12 cellular contexts compared by ENCODE assay signal in genomic region chr3:184756151-184756681, GRCh38. TPM values are rescaled to one million over a fixed set of nuclear protein-coding genes. Genes with fewer than 3 reads are reported as not detected.
A peak's percentile ranks its signal among the peaks of the same experiment; 100 is the strongest.
DNase-seq lines count a peak whose midpoint lies in the region; ATAC-seq, FAIRE-seq and TF ChIP-seq lines count a peak whose summit lies in the region.
"Had no signal": no experiment of that assay in that cellular context is flagged by ENCODE, and none has a peak within 500 bp of the region (broad histone marks: within the 10 kb centered on the region; RNA-seq: fewer than 3 reads in every experiment).

No MANE protein-coding gene starts in this region.

- peak overlapping the region; percentile 2 to 79 (median 32); a peak in 6 of 7 replicates for H3K27ac Mint-ChIP-seq in H9
- H3K27ac Mint-ChIP-seq in endothelial cell (ENCODE audit: unreplicated experiment): no peak overlapping the region
- H3K27ac Mint-ChIP-seq: activated CD4-positive, alpha-beta T cell treated with anti-CD3 and anti-CD28 coated beads for 36 hours; activated naive CD4-positive, alpha-beta T cell treated with anti-CD3 and anti-CD28 coated beads, Interleukin-2, amount 10 ng/mL, durations not matched to agents 7 days and 5 days had no signal

- FAIRE-seq in HepG2 (lab: Jason Lieb, UNC): no peak
- FAIRE-seq: endometrium had no signal

- TF ChIP-seq CTCF in H9 (conservative IDR thresholded peaks at IDR 0.05) (no peak), OCI-LY1 (IDR thresholded peaks at IDR 0.05; ENCODE audit: low read length) (no peak), fibroblast of lung (conservative IDR thresholded peaks at IDR 0.05 in 1 of 2, IDR thresholded peaks at IDR 0.05 in 1 of 2; ENCODE audit: low read depth in 1 of 2, low read length in 2 of 2) (no peak), endothelial cell (IDR thresholded peaks at IDR 0.05; ENCODE audit: unreplicated experiment) (no peak), HepG2 (CRISPR knock-in tag; IDR thresholded peaks at IDR 0.05) (no peak)

- H2AFZ ChIP-seq in H9 (ENCODE audit: low read length): no peak overlapping the region
- no peak overlapping the region for H2AFZ ChIP-seq in OCI-LY1 (ENCODE audit: low read length)
- no peak overlapping the region for H2AFZ ChIP-seq in fibroblast of lung (ENCODE audit: low read length)
- no peak overlapping the region for H2AFZ ChIP-seq in HepG2 (ENCODE audit: low read length)

- H4K91ac ChIP-seq in H9 (ENCODE audit: insufficient read length, low read depth, low read length): no peak overlapping the region

- TF ChIP-seq POLR2A in HepG2 (IDR thresholded peaks at IDR 0.05; ENCODE audit: insufficient read depth in 1 of 2, low read depth in 2 of 2, low read length in 2 of 2): no peak

- no peak overlapping the region for H2BK120ac ChIP-seq in H9 (ENCODE audit: low read depth, low read length, poor library complexity, severe bottlenecking)

- BruUV-seq in HepG2 (replicated peaks; lab: Mats Ljungman, UMichigan): no TSS peak

- H3K4me2 ChIP-seq in H9 (ENCODE audit: insufficient read depth, insufficient read length, low read length) (peak overlapping the region; percentile 11), OCI-LY1 (ENCODE audit: low read length) (peak overlapping the region; percentile 8; the same call in 1 of the 2 replicates), fibroblast of lung (ENCODE audit: extremely low read depth, insufficient read depth, low read length) (no peak overlapping the region), HepG2 (ENCODE audit: low read depth, low read length) (no peak overlapping the region)

- H4K5ac ChIP-seq in H9 (ENCODE audit: insufficient read length, low read depth, low read length): no peak overlapping the region

- H3K4me1 Mint-ChIP-seq in H9 (peaks cover 34 to 47% of the 10 kb centered on the region in 2 experiments), endothelial cell (ENCODE audit: unreplicated experiment) (peaks cover 8% of the 10 kb centered on the region)
- H3K4me1 Mint-ChIP-seq: activated naive CD4-positive, alpha-beta T cell treated with anti-CD3 and anti-CD28 coated beads, Interleukin-2, amount 10 ng/mL, durations not matched to agents 7 days and 5 days had no signal

- H3K27me3 ChIP-seq in H9 (ENCODE audit: insufficient read depth, low read length) (no peaks in the 10 kb centered on the region), OCI-LY1 (ENCODE audit: insufficient read depth, low read length) (no peaks in the 10 kb centered on the region), fibroblast of lung (ENCODE audit: control insufficient read depth, insufficient read depth, low read length) (no peaks in the 10 kb centered on the region), HepG2 (ENCODE audit: control insufficient read depth in 1 of 2, insufficient read depth in 2 of 2, low read length in 2 of 2) (peaks cover 2 to 19% of the 10 kb centered on the region in 2 experiments; a peak in 4 of 5 replicates)

- H3K4me1 ChIP-seq in H9 (ENCODE audit: insufficient read depth, low read length): peaks cover 10% of the 10 kb centered on the region; the same call in 1 of the 2 replicates
- H3K4me1 ChIP-seq in OCI-LY1 (ENCODE audit: insufficient read depth, low read length, severe bottlenecking): peaks cover 13% of the 10 kb centered on the region
- H3K4me1 ChIP-seq in fibroblast of lung (ENCODE audit: control insufficient read depth, extremely low read depth, insufficient read depth, low read length): peaks cover 5% of the 10 kb centered on the region
- peaks cover 10% of the 10 kb centered on the region for H3K4me1 ChIP-seq in HepG2 (ENCODE audit: insufficient read depth, low read length)

- H3K27me3 Mint-ChIP-seq in H9 (ENCODE audit: low read depth): peaks cover 10% of the 10 kb centered on the region
- peaks cover 12% of the 10 kb centered on the region for H3K27me3 Mint-ChIP-seq in endothelial cell (ENCODE audit: unreplicated experiment)
- H3K27me3 Mint-ChIP-seq: activated CD4-positive, alpha-beta T cell treated with anti-CD3 and anti-CD28 coated beads for 36 hours had no signal

- H2BK15ac ChIP-seq in H9 (ENCODE audit: low read depth, low read length): no peak overlapping the region

- no peaks in the 10 kb centered on the region for H3K23me2 ChIP-seq in H9 (ENCODE audit: insufficient read length, low read depth, low read length, poor library complexity, severe bottlenecking)

- H3K9ac ChIP-seq in H9 (ENCODE audit: extremely low read depth, insufficient read length, low read length) (no peak overlapping the region), OCI-LY1 (ENCODE audit: low read length) (no peak overlapping the region), fibroblast of lung (ENCODE audit: insufficient read depth, low read length) (no peak overlapping the region), HepG2 (ENCODE audit: insufficient read depth, low read depth, low read length) (no peak overlapping the region)

- H3K36me3 Mint-ChIP-seq in H9 (ENCODE audit: insufficient read depth in 1 of 3, low read depth in 3 of 3) (peaks cover 3 to 6% (median 3%) of the 10 kb centered on the region in 3 experiments; a peak in 4 of 7 replicates), endothelial cell (ENCODE audit: low read depth, unreplicated experiment) (no peaks in the 10 kb centered on the region)
- H3K36me3 Mint-ChIP-seq: activated naive CD4-positive, alpha-beta T cell treated with anti-CD3 and anti-CD28 coated beads, Interleukin-2, amount 10 ng/mL, durations not matched to agents 7 days and 5 days had no signal

- no peak overlapping the region for H3K56ac ChIP-seq in H9 (ENCODE audit: insufficient read length, low read depth, low read length)

- H3K9me3 ChIP-seq in H9 (ENCODE audit: control insufficient read depth, low read depth, low read length) (no peaks in the 10 kb centered on the region), OCI-LY1 (ENCODE audit: low read length) (no peaks in the 10 kb centered on the region), fibroblast of lung (ENCODE audit: control insufficient read depth, insufficient read depth, low read depth, low read length) (no peaks in the 10 kb centered on the region), HepG2 (ENCODE audit: low read length) (no peaks in the 10 kb centered on the region)

- H3K18ac ChIP-seq in H9 (ENCODE audit: insufficient read length, low read depth, low read length): no peak overlapping the region

- no peak overlapping the region for H4K8ac ChIP-seq in H9 (replicated peaks; ENCODE audit: insufficient read length, low read depth, low read length)

- CTCF ChIA-PET in HepG2 (lab: Yijun Ruan, JAX; ENCODE audit: low intra/inter-chr PET ratio, low total read pairs): no interaction called here

- H3K4me3 ChIP-seq in OCI-LY1 (ENCODE audit: low read depth, low read length, poor library complexity, severe bottlenecking): no peak overlapping the region
- no peak overlapping the region for H3K4me3 ChIP-seq in fibroblast of lung (replicated peaks in 1 of 4; ENCODE audit: control extremely low read depth in 1 of 4, insufficient read depth in 1 of 4, low read depth in 3 of 4, low read length in 4 of 4)
- H3K4me3 ChIP-seq in HepG2 (replicated peaks in 1 of 3; ENCODE audit: insufficient read depth in 1 of 3, low read depth in 2 of 3, low read length in 3 of 3): no peak overlapping the region

- H4K20me1 ChIP-seq in H9 (ENCODE audit: control insufficient read depth, insufficient read depth, insufficient read length) (peaks cover 2% of the 10 kb centered on the region), OCI-LY1 (ENCODE audit: insufficient read depth, low read length) (no peaks in the 10 kb centered on the region), fibroblast of lung (ENCODE audit: control insufficient read depth, extremely low read depth, insufficient read depth, low read length) (no peaks in the 10 kb centered on the region), HepG2 (ENCODE audit: insufficient read depth, low read length) (0 out of 2 replicates have a peak, but pooled peaks cover 2% of the 10 kb centered on the region)

- no CpG with 5 or more reads among the region's 6 CpGs for WGBS in H9 (ENCODE audit: extremely low coverage, insufficient read length, low lambda C conversion rate)
- WGBS in HepG2 (ENCODE audit: low lambda C conversion rate): 24% methylated on average over 6 of the region's 6 CpGs

- no peak overlapping the region for H3T11ph ChIP-seq in H9 (ENCODE audit: low read length)

- H3K79me2 ChIP-seq in H9 (ENCODE audit: insufficient read depth, low read length) (no peaks in the 10 kb centered on the region), OCI-LY1 (ENCODE audit: insufficient read depth, low read length) (no peaks in the 10 kb centered on the region), fibroblast of lung (ENCODE audit: control insufficient read depth, insufficient read depth, low read length) (no peaks in the 10 kb centered on the region), HepG2 (ENCODE audit: insufficient read depth, low read length) (no peaks in the 10 kb centered on the region)

- H3K79me1 ChIP-seq in H9 (ENCODE audit: insufficient read depth, low read depth, low read length, poor library complexity, severe bottlenecking): no peaks in the 10 kb centered on the region

- H3K9me2 ChIP-seq in OCI-LY1 (ENCODE audit: low read depth, low read length): no peaks in the 10 kb centered on the region

- H3K4me3 Mint-ChIP-seq in H9: peak overlapping the region in 1 of 2 experiments; percentile 1; a peak in 2 of 5 replicates
- no peak overlapping the region for H3K4me3 Mint-ChIP-seq in endothelial cell (ENCODE audit: unreplicated experiment)
- H3K4me3 Mint-ChIP-seq: activated CD4-positive, alpha-beta T cell treated with anti-CD3 and anti-CD28 coated beads for 36 hours; activated naive CD4-positive, alpha-beta T cell treated with anti-CD3 and anti-CD28 coated beads, Interleukin-2, amount 10 ng/mL, durations not matched to agents 7 days and 5 days had no signal

- H3F3A ChIP-seq in OCI-LY1 (ENCODE audit: insufficient read depth, low read length): no peaks in the 10 kb centered on the region

- no peak overlapping the region for H2AK5ac ChIP-seq in H9 (ENCODE audit: insufficient read length, low read length)

- no peak for TF ChIP-seq EP300 in HepG2 (IDR thresholded peaks at IDR 0.05; ENCODE audit: low read depth in 2 of 2, low read length in 2 of 2)
- TF ChIP-seq EP300 in HepG2 (CRISPR knock-in tag; IDR thresholded peaks at IDR 0.05; ENCODE audit: borderline replicate concordance): no peak

- H3K27ac ChIP-seq in H9 (ENCODE audit: insufficient read length, low read depth, low read length) (no peak overlapping the region), OCI-LY1 (ENCODE audit: low read depth, low read length, poor library complexity, severe bottlenecking) (peak overlapping the region; percentile 6), fibroblast of lung (ENCODE audit: insufficient read depth, low read length) (peak overlapping the region; percentile 22), HepG2 (ENCODE audit: extremely low read length, insufficient read depth, low read length) (no peak overlapping the region)

- intact Hi-C loops in sciatic nerve (cut with DNase I) (no loop called here), HepG2 (cut with micrococcal nuclease; ENCODE audit: unreplicated experiment) (no loop called here)

- H3K36me3 ChIP-seq in OCI-LY1 (ENCODE audit: insufficient read depth, low read length): no peaks in the 10 kb centered on the region
- H3K36me3 ChIP-seq in fibroblast of lung (ENCODE audit: control insufficient read depth, insufficient read depth, low read length): no peaks in the 10 kb centered on the region
- H3K36me3 ChIP-seq in HepG2 (replicated peaks in 1 of 2; ENCODE audit: control insufficient read depth in 1 of 2, insufficient read depth in 2 of 2, low read length in 2 of 2): no peaks in the 10 kb centered on the region

- no peak overlapping the region for H2BK5ac ChIP-seq in H9 (ENCODE audit: insufficient read length, low read length)

- TF ChIP-seq RAD21 in HepG2 (CRISPR knock-in tag; IDR thresholded peaks at IDR 0.05): no peak

- H3K14ac ChIP-seq in H9 (ENCODE audit: insufficient read depth, low read length): no peak overlapping the region

- H2BK12ac ChIP-seq in H9 (ENCODE audit: insufficient read length, low read depth, low read length): no peak overlapping the region

- no peak overlapping the region for H3K23ac ChIP-seq in H9 (ENCODE audit: insufficient read length, low read depth, low read length)

- no peak overlapping the region for H3K4ac ChIP-seq in H9 (ENCODE audit: low read depth, low read length)

- H2BK20ac ChIP-seq in H9 (ENCODE audit: low read depth, low read length, poor library complexity, severe bottlenecking): no peak overlapping the region

- ATAC-seq in sciatic nerve (peak; percentile 13), HepG2 (no peak; the same call in 2 of the 3 replicates)
- ATAC-seq: activated CD4-positive, alpha-beta T cell treated with anti-CD3 and anti-CD28 coated beads for 36 hours had no signal

- POLR2A ChIA-PET in HepG2 (lab: Yijun Ruan, JAX): no interaction called here

- DNase-seq in H9 (peak; percentile 87), fibroblast of lung (ENCODE audit: low read depth in 2 of 2) (no peak), sciatic nerve (ENCODE audit: low spot score) (no peak), CD1c-positive myeloid dendritic cell (ENCODE audit: extremely low spot score) (no peak), DMS53 treated with DMSO at 0.1 percent for 48 hours (lab: John Stamatoyannopoulos, UW; ENCODE audit: unreplicated experiment) (no peak), endothelial cell (ENCODE audit: low spot score) (no peak), HepG2 (ENCODE audit: low spot score) (no peak)
- DNase-seq: activated CD4-positive, alpha-beta T cell treated with anti-CD3 and anti-CD28 coated beads for 36 hours; activated naive CD4-positive, alpha-beta T cell treated with anti-CD3 and anti-CD28 coated beads, Interleukin-2, amount 10 ng/mL, durations not matched to agents 7 days and 5 days; NCI-H1436 had no signal

- in situ Hi-C loops in HepG2 (cut with HindIII; ENCODE audit: extremely low pct_ligation_motif_present, low pct_unique_long_range_greater_than_20kb): no loop called here

- H3K9me3 Mint-ChIP-seq in H9: peaks cover 7 to 10% of the 10 kb centered on the region in 2 experiments
- no peaks in the 10 kb centered on the region for H3K9me3 Mint-ChIP-seq in endothelial cell (ENCODE audit: unreplicated experiment)
- H3K9me3 Mint-ChIP-seq: activated naive CD4-positive, alpha-beta T cell treated with anti-CD3 and anti-CD28 coated beads, Interleukin-2, amount 10 ng/mL, durations not matched to agents 7 days and 5 days had no signal

RNA-seq across cellular contexts. Expression of gene MAGEF1, which starts 44.4 kb away (rescaled TPM):
- total RNA-seq in H9 (2021) (31.9 and 34.8 TPM in 2 replicates), fibroblast of lung (16.7 and 21.5 TPM in 2 replicates), sciatic nerve (25.0 TPM), endothelial cell (ENCODE audit: unreplicated experiment) (22.9 TPM), HepG2 (2016; rRNA removed; fragmentation: Illumina TruSeq; extraction: Trizol) (60.5 and 62.4 TPM in 2 replicates)
- polyA plus RNA-seq in fibroblast of lung (21.0 and 22.6 TPM in 2 replicates), HepG2 (2011; rRNA removed) (26.0 and 28.4 TPM in 2 replicates)
- 26.2 and 26.7 TPM in 2 replicates for polyA plus RNA-seq in fibroblast of lung (2012)
- polyA minus RNA-seq in fibroblast of lung (ENCODE audit: low replicate concordance): 2.4 and 2.7 TPM in 2 replicates
- 11.1 and 11.7 TPM in 2 replicates for total RNA-seq in HepG2 (2016; cell fraction: cytosol; rRNA removed; fragmentation: Illumina TruSeq; extraction: Trizol; ENCODE audit: low read depth)
- total RNA-seq in HepG2 (2016; cell fraction: insoluble cytoplasmic fraction; rRNA removed; fragmentation: Illumina TruSeq; extraction: Trizol): 62.2 and 63.0 TPM in 2 replicates
- 35.0 and 37.6 TPM in 2 replicates for total RNA-seq in HepG2 (2016; cell fraction: membrane; rRNA removed; fragmentation: Illumina TruSeq; extraction: Trizol)
- 29.3 and 33.3 TPM in 2 replicates for total RNA-seq in HepG2 (2016; cell fraction: nucleus; rRNA removed; fragmentation: Illumina TruSeq; extraction: Trizol)
- polyA plus RNA-seq in HepG2 (2011; cell fraction: cytosol; rRNA removed): 28.8 and 31.3 TPM in 2 replicates
- polyA plus RNA-seq in HepG2 (2011; cell fraction: nucleus; rRNA removed): 9.3 and 9.9 TPM in 2 replicates
- 40.7 and 43.6 TPM in 2 replicates for polyA plus RNA-seq in HepG2 (2012)
- polyA plus RNA-seq in HepG2 (2016; cell fraction: cytosol; fragmentation: Illumina TruSeq; extraction: Trizol; ENCODE audit: low read depth): 9.6 and 9.9 TPM in 2 replicates
- polyA plus RNA-seq in HepG2 (2016; cell fraction: insoluble cytoplasmic fraction; fragmentation: Illumina TruSeq; extraction: Trizol; ENCODE audit: low read depth): 85.1 and 85.2 TPM in 2 replicates
- 27.9 and 30.4 TPM in 2 replicates for polyA plus RNA-seq in HepG2 (2016; cell fraction: membrane; fragmentation: Illumina TruSeq; extraction: Trizol; ENCODE audit: low read depth)
- polyA plus RNA-seq in HepG2 (2016; cell fraction: nucleus; fragmentation: Illumina TruSeq; extraction: Trizol; ENCODE audit: insufficient read depth, low read depth): 55.9 and 56.3 TPM in 2 replicates
- 7.2 and 10.5 TPM in 2 replicates for polyA minus RNA-seq in HepG2 (2011; rRNA and poly(A)+ RNA removed; ENCODE audit: low replicate concordance)
- polyA minus RNA-seq in HepG2 (2011; cell fraction: cytosol; rRNA and poly(A)+ RNA removed): 18.7 and 19.4 TPM in 2 replicates
- polyA minus RNA-seq in HepG2 (2011; cell fraction: nucleus; rRNA and poly(A)+ RNA removed): 8.4 and 9.0 TPM in 2 replicates

RNA-seq across cellular contexts. Expression of gene VPS8, which starts 55.8 kb away (rescaled TPM):
- total RNA-seq in H9 (2021): 39.7 and 42.2 TPM in 2 replicates
- total RNA-seq in fibroblast of lung: 78.6 and 99.4 TPM in 2 replicates
- polyA plus RNA-seq in fibroblast of lung: 21.4 and 24.9 TPM in 2 replicates
- 14.7 and 15.6 TPM in 2 replicates for polyA plus RNA-seq in fibroblast of lung (2012)
- 11.5 and 31.2 TPM in 2 replicates for polyA minus RNA-seq in fibroblast of lung (ENCODE audit: low replicate concordance)
- total RNA-seq in sciatic nerve: 86.4 TPM
- 59.8 TPM for total RNA-seq in endothelial cell (ENCODE audit: unreplicated experiment)
- 32.6 and 35.1 TPM in 2 replicates for total RNA-seq in HepG2 (2016; rRNA removed; fragmentation: Illumina TruSeq; extraction: Trizol)
- total RNA-seq in HepG2 (2016; cell fraction: cytosol; rRNA removed; fragmentation: Illumina TruSeq; extraction: Trizol; ENCODE audit: low read depth): 21.2 and 26.3 TPM in 2 replicates
- 34.3 and 35.4 TPM in 2 replicates for total RNA-seq in HepG2 (2016; cell fraction: insoluble cytoplasmic fraction; rRNA removed; fragmentation: Illumina TruSeq; extraction: Trizol)
- total RNA-seq in HepG2 (2016; cell fraction: membrane; rRNA removed; fragmentation: Illumina TruSeq; extraction: Trizol): 18.6 and 21.1 TPM in 2 replicates
- total RNA-seq in HepG2 (2016; cell fraction: nucleus; rRNA removed; fragmentation: Illumina TruSeq; extraction: Trizol): 91.6 and 95.2 TPM in 2 replicates
- polyA plus RNA-seq in HepG2 (2011; rRNA removed): 14.2 and 16.4 TPM in 2 replicates
- 4.5 and 7.5 TPM in 2 replicates for polyA plus RNA-seq in HepG2 (2011; cell fraction: cytosol; rRNA removed)
- polyA plus RNA-seq in HepG2 (2011; cell fraction: nucleus; rRNA removed): 45.8 and 48.3 TPM in 2 replicates
- 12.4 and 13.2 TPM in 2 replicates for polyA plus RNA-seq in HepG2 (2012)
- 4.6 and 5.5 TPM in 2 replicates for polyA plus RNA-seq in HepG2 (2016; cell fraction: cytosol; fragmentation: Illumina TruSeq; extraction: Trizol; ENCODE audit: low read depth)
- 15.5 and 17.1 TPM in 2 replicates for polyA plus RNA-seq in HepG2 (2016; cell fraction: insoluble cytoplasmic fraction; fragmentation: Illumina TruSeq; extraction: Trizol; ENCODE audit: low read depth)
- 4.7 and 5.3 TPM in 2 replicates for polyA plus RNA-seq in HepG2 (2016; cell fraction: membrane; fragmentation: Illumina TruSeq; extraction: Trizol; ENCODE audit: low read depth)
- 52.8 and 56.9 TPM in 2 replicates for polyA plus RNA-seq in HepG2 (2016; cell fraction: nucleus; fragmentation: Illumina TruSeq; extraction: Trizol; ENCODE audit: insufficient read depth, low read depth)
- 30.8 and 54.1 TPM in 2 replicates for polyA minus RNA-seq in HepG2 (2011; rRNA and poly(A)+ RNA removed; ENCODE audit: low replicate concordance)
- 12.9 and 20.4 TPM in 2 replicates for polyA minus RNA-seq in HepG2 (2011; cell fraction: cytosol; rRNA and poly(A)+ RNA removed)
- 182 and 228 TPM in 2 replicates for polyA minus RNA-seq in HepG2 (2011; cell fraction: nucleus; rRNA and poly(A)+ RNA removed)

Comparison
In these comparisons a context has a peak if more than half of its experiments do, and no peak if none do; other contexts are left out.
1. H3K27ac ChIP-seq: peak in OCI-LY1 (single experiment) and fibroblast of lung (single experiment); none in H9 (single experiment) and HepG2 (single experiment).
2. H3K4me2 ChIP-seq: peak in H9 (single experiment) and OCI-LY1 (single experiment); none in fibroblast of lung (single experiment) and HepG2 (single experiment).